In genomic region chr9:92808726-92809451, GRCh38 we compare ENCODE assay signal across 1 cellular context.
TF ChIP-seq lines count a peak whose summit lies in the region.

No MANE protein-coding gene starts in this region.

TF ChIP-seq in HepG2, 621 proteins besides CTCF, POLR2A, EP300 and RAD21 (continued from another document and continues in another):
- TF ChIP-seq ARID5B (CRISPR knock-in tag; IDR thresholded peaks at IDR 0.05) (peak; percentile 52; the same call in 1 of the 2 replicates), NFE2L1 (CRISPR knock-in tag; IDR thresholded peaks at IDR 0.05; ENCODE audit: borderline replicate concordance) (0 out of 2 replicates have a peak, but pooled peaks have one; percentile 48), SIN3A (IDR thresholded peaks at IDR 0.05; ENCODE audit: borderline replicate concordance, low read depth, low read length) (no peak), POLR2G (IDR thresholded peaks at IDR 0.05; ENCODE audit: low read depth, low read length) (no peak), ZFAT (CRISPR knock-in tag; conservative IDR thresholded peaks at IDR 0.05) (no peak), TBX2 (CRISPR knock-in tag; IDR thresholded peaks at IDR 0.05; ENCODE audit: borderline replicate concordance) (peak; percentile 12; the same call in 1 of the 2 replicates), ERF (CRISPR knock-in tag; IDR thresholded peaks at IDR 0.05) (peak; percentile 18; the same call in 1 of the 2 replicates), MATR3 (CRISPR knock-in tag; IDR thresholded peaks at IDR 0.05) (no peak), MLLT10 (CRISPR knock-in tag; IDR thresholded peaks at IDR 0.05) (no peak), GABPA (IDR thresholded peaks at IDR 0.05; ENCODE audit: low read depth, low read length) (peak; percentile 24; the same call in 1 of the 2 replicates), GABPA (CRISPR knock-in tag; IDR thresholded peaks at IDR 0.05; ENCODE audit: low read depth) (no peak), ZBTB8A (CRISPR knock-in tag; IDR thresholded peaks at IDR 0.05; ENCODE audit: borderline replicate concordance, low read depth) (no peak), ZNF501 (CRISPR knock-in tag; IDR thresholded peaks at IDR 0.05) (0 out of 2 replicates have a peak, but pooled peaks have one; percentile 22), ZNF333 (CRISPR knock-in tag; IDR thresholded peaks at IDR 0.05; ENCODE audit: borderline replicate concordance) (no peak), MEIS1 (CRISPR knock-in tag; IDR thresholded peaks at IDR 0.05; ENCODE audit: borderline replicate concordance) (no peak), EED (CRISPR knock-in tag; IDR thresholded peaks at IDR 0.05) (0 out of 2 replicates have a peak, but pooled peaks have one; percentile 64), TAF1 (CRISPR knock-in tag; IDR thresholded peaks at IDR 0.05) (no peak), SOX6 (IDR thresholded peaks at IDR 0.05) (no peak), SOX6 (CRISPR knock-in tag; IDR thresholded peaks at IDR 0.05) (peak; percentile 77), ZNF256 (CRISPR knock-in tag; conservative IDR thresholded peaks at IDR 0.05) (no peak), TOPORS (CRISPR knock-in tag; IDR thresholded peaks at IDR 0.05) (peak; percentile 78; the same call in 1 of the 2 replicates), ATF7-NPFF (CRISPR knock-in tag; IDR thresholded peaks at IDR 0.05; ENCODE audit: low read depth) (peak; percentile 69; the same call in 1 of the 2 replicates), KLF6 (CRISPR knock-in tag; IDR thresholded peaks at IDR 0.05) (no peak), NFE2 (CRISPR knock-in tag; IDR thresholded peaks at IDR 0.05) (no peak), ZNF12 (CRISPR knock-in tag; IDR thresholded peaks at IDR 0.05) (no peak), ZFP36L2 (CRISPR knock-in tag; IDR thresholded peaks at IDR 0.05) (no peak), NR2F6 (IDR thresholded peaks at IDR 0.05) (no peak), NR2F6 (CRISPR knock-in tag; IDR thresholded peaks at IDR 0.05) (no peak), SRSF1 (optimal IDR thresholded peaks at IDR 0.05; ENCODE audit: low read depth, low read length) (no peak), ZNF207 (IDR thresholded peaks at IDR 0.05; ENCODE audit: borderline replicate concordance) (no peak), KAT7 (CRISPR knock-in tag; IDR thresholded peaks at IDR 0.05; ENCODE audit: borderline replicate concordance) (no peak), ZNF75D (CRISPR knock-in tag; IDR thresholded peaks at IDR 0.05; ENCODE audit: borderline replicate concordance) (no peak), ZNF460 (CRISPR knock-in tag; IDR thresholded peaks at IDR 0.05; ENCODE audit: borderline replicate concordance) (no peak), ZNF264 (CRISPR knock-in tag; IDR thresholded peaks at IDR 0.05) (no peak), ZNF790 (CRISPR knock-in tag; IDR thresholded peaks at IDR 0.05; ENCODE audit: borderline replicate concordance) (no peak), RBFOX2 (IDR thresholded peaks at IDR 0.05; ENCODE audit: low read depth, low read length) (no peak), SUZ12 (IDR thresholded peaks at IDR 0.05; ENCODE audit: low read depth, low read length) (no peak), ZNF792 (CRISPR knock-in tag; IDR thresholded peaks at IDR 0.05) (no peak), POLR2AphosphoS2 (IDR thresholded peaks at IDR 0.05; ENCODE audit: low read depth, low read length) (no peak), SMYD3 (CRISPR knock-in tag; IDR thresholded peaks at IDR 0.05) (no peak), SNAPC4 (CRISPR knock-in tag; IDR thresholded peaks at IDR 0.05) (no peak), ZNF468 (CRISPR knock-in tag; IDR thresholded peaks at IDR 0.05) (no peak), CSRNP1 (CRISPR knock-in tag; IDR thresholded peaks at IDR 0.05) (no peak), ZEB1 (IDR thresholded peaks at IDR 0.05; ENCODE audit: insufficient replicate concordance, low read depth) (no peak), ZNF687 (CRISPR knock-in tag; IDR thresholded peaks at IDR 0.05) (peak; percentile 55)
- TF ChIP-seq, protein P1, sequence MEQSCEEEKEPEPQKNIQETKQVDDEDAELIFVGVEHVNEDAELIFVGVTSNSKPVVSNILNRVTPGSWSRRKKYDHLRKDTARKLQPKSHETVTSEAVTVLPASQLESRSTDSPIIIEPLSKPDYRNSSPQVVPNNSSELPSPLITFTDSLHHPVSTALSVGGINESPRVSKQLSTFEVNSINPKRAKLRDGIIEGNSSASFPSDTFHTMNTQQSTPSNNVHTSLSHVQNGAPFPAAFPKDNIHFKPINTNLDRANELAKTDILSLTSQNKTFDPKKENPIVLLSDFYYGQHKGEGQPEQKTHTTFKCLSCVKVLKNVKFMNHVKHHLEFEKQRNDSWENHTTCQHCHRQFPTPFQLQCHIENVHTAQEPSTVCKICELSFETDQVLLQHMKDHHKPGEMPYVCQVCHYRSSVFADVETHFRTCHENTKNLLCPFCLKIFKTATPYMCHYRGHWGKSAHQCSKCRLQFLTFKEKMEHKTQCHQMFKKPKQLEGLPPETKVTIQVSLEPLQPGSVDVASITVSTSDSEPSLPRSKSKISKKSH (CRISPR knock-in tag; IDR thresholded peaks at IDR 0.05; ENCODE audit: borderline replicate concordance) = 0 out of 2 replicates have a peak, but pooled peaks have one; percentile 38
- TF ChIP-seq, protein P2, sequence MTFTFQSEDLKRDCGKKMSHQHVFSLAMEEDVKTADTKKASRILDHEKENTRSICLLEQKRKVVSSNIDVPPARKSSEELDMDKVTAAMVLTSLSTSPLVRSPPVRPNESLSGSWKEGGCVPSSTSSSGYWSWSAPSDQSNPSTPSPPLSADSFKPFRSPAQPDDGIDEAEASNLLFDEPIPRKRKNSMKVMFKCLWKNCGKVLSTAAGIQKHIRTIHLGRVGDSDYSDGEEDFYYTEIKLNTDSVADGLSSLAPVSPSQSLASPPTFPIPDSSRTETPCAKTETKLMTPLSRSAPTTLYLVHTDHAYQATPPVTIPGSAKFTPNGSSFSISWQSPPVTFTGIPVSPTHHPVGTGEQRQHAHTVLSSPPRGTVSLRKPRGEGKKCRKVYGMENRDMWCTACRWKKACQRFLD (CRISPR knock-in tag; IDR thresholded peaks at IDR 0.05; ENCODE audit: borderline replicate concordance) = no peak
- TF ChIP-seq, protein P3, sequence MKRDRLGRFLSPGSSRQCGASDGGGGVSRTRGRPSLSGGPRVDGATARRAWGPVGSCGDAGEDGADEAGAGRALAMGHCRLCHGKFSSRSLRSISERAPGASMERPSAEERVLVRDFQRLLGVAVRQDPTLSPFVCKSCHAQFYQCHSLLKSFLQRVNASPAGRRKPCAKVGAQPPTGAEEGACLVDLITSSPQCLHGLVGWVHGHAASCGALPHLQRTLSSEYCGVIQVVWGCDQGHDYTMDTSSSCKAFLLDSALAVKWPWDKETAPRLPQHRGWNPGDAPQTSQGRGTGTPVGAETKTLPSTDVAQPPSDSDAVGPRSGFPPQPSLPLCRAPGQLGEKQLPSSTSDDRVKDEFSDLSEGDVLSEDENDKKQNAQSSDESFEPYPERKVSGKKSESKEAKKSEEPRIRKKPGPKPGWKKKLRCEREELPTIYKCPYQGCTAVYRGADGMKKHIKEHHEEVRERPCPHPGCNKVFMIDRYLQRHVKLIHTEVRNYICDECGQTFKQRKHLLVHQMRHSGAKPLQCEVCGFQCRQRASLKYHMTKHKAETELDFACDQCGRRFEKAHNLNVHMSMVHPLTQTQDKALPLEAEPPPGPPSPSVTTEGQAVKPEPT (CRISPR knock-in tag; IDR thresholded peaks at IDR 0.05; ENCODE audit: low read depth) = no peak
- TF ChIP-seq, protein P4, sequence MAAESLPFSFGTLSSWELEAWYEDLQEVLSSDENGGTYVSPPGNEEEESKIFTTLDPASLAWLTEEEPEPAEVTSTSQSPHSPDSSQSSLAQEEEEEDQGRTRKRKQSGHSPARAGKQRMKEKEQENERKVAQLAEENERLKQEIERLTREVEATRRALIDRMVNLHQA (CRISPR knock-in tag; IDR thresholded peaks at IDR 0.05) = no peak
